Comparison of ENCODE assay signal across 10 cellular contexts in genomic region chr16:82660078-82660645, GRCh38. TPM values are rescaled to one million over a fixed set of nuclear protein-coding genes. Genes with fewer than 3 reads are reported as not detected.
DNase-seq lines count a peak whose midpoint lies in the region; ATAC-seq and TF ChIP-seq lines count a peak whose summit lies in the region.
"Had no signal": no experiment of that assay in that cellular context is flagged by ENCODE, and none has a peak within 500 bp of the region (broad histone marks: within the 10 kb centered on the region; RNA-seq: fewer than 3 reads in every experiment).

No MANE protein-coding gene starts in this region.

- ATAC-seq in T-cell (replicated peaks in 1 of 4), result peak in 1 of 4 experiments; percentile 34
- ATAC-seq in stimulated activated memory B cell treated with anti-CD40 and anti-IgM and Interleukin-4, amounts not matched to agents 10 μg/mL and 1 μg/mL and 100 μg/mL, for 72 hours, result no peak

- DNase-seq in EH (ENCODE audit: low read depth) (peak; percentile 68), T-cell (peak in 24 of 34 experiments; percentile 5 to 52 (median 23)), astrocyte of the hippocampus (ENCODE audit: low read depth, low spot score) (peak; percentile 33), osteocyte (ENCODE audit: extremely low spot score, unreplicated experiment) (no peak), CD14-positive monocyte (ENCODE audit: low spot score) (no peak), endothelial cell (ENCODE audit: low spot score) (no peak), SW480 (ENCODE audit: low spot score) (no peak)
- DNase-seq: DMS79 treated with DMSO at 0.1 percent for 48 hours had no signal

- H3K4me3 Mint-ChIP-seq in T-cell, result peak overlapping the region in 2 of 3 donors; percentile 15 to 18
- H3K4me3 Mint-ChIP-seq in osteocyte (ENCODE audit: unreplicated experiment), result peak overlapping the region; percentile 63
- no peak overlapping the region for H3K4me3 Mint-ChIP-seq in CD14-positive monocyte
- no peak overlapping the region for H3K4me3 Mint-ChIP-seq in endothelial cell (ENCODE audit: unreplicated experiment)
- H3K4me3 Mint-ChIP-seq in stimulated activated memory B cell treated with anti-CD40 and anti-IgM and Interleukin-4, amounts not matched to agents 10 μg/mL and 1 μg/mL and 100 μg/mL, for 72 hours, result no peak overlapping the region
- H3K4me3 Mint-ChIP-seq: activated naive CD4-positive, alpha-beta T cell treated with anti-CD3 and anti-CD28 coated beads, Interleukin-2, amount 50 U/mL, for 24 hours had no signal

- intact Hi-C loops in CD14-positive monocyte (cut with micrococcal nuclease), result no loop called here

- H3K27me3 Mint-ChIP-seq in T-cell, result no peaks in the 10 kb centered on the region
- no peaks in the 10 kb centered on the region for H3K27me3 Mint-ChIP-seq in osteocyte (ENCODE audit: unreplicated experiment)
- peaks cover 5 to 13% (median 6%) of the 10 kb centered on the region in 3 donors for H3K27me3 Mint-ChIP-seq in CD14-positive monocyte (ENCODE audit: low read depth in 3 of 3)
- H3K27me3 Mint-ChIP-seq in endothelial cell (ENCODE audit: unreplicated experiment), result no peaks in the 10 kb centered on the region
- peaks cover 41% of the 10 kb centered on the region for H3K27me3 Mint-ChIP-seq in stimulated activated memory B cell treated with anti-CD40 and anti-IgM and Interleukin-4, amounts not matched to agents 10 μg/mL and 1 μg/mL and 100 μg/mL, for 72 hours
- H3K27me3 Mint-ChIP-seq: activated naive CD4-positive, alpha-beta T cell treated with anti-CD3 and anti-CD28 coated beads, Interleukin-2, amount 50 U/mL, for 24 hours had no signal

- peaks cover 38 to 57% (median 43%) of the 10 kb centered on the region in 3 donors for H3K4me1 Mint-ChIP-seq in T-cell
- H3K4me1 Mint-ChIP-seq in osteocyte (ENCODE audit: unreplicated experiment), result peaks cover 54% of the 10 kb centered on the region
- no peaks in the 10 kb centered on the region for H3K4me1 Mint-ChIP-seq in CD14-positive monocyte
- peaks cover 6% of the 10 kb centered on the region for H3K4me1 Mint-ChIP-seq in endothelial cell (ENCODE audit: unreplicated experiment)
- H3K4me1 Mint-ChIP-seq in stimulated activated memory B cell treated with anti-CD40 and anti-IgM and Interleukin-4, amounts not matched to agents 10 μg/mL and 1 μg/mL and 100 μg/mL, for 72 hours, result peaks cover 17% of the 10 kb centered on the region

- CTCF ChIA-PET in T-cell (lab: Charles Lee), result no interaction called here

- POLR2A ChIA-PET in T-cell (lab: Charles Lee), result interaction anchor here in 1 of 2 donors (0.7 kb wide), 1 partner anchor 40 kb away, joined by 3 read pairs; no protein-coding TSS in a partner anchor

- peak overlapping the region; percentile 45 to 60 for H3K27ac Mint-ChIP-seq in T-cell
- peak overlapping the region; percentile 93 for H3K27ac Mint-ChIP-seq in osteocyte (ENCODE audit: unreplicated experiment)
- no peak overlapping the region for H3K27ac Mint-ChIP-seq in CD14-positive monocyte
- H3K27ac Mint-ChIP-seq in endothelial cell (ENCODE audit: unreplicated experiment), result no peak overlapping the region
- H3K27ac Mint-ChIP-seq in stimulated activated memory B cell treated with anti-CD40 and anti-IgM and Interleukin-4, amounts not matched to agents 10 μg/mL and 1 μg/mL and 100 μg/mL, for 72 hours, result no peak overlapping the region
- H3K27ac Mint-ChIP-seq: activated naive CD4-positive, alpha-beta T cell treated with anti-CD3 and anti-CD28 coated beads, Interleukin-2, amount 50 U/mL, for 24 hours had no signal

- H3K36me3 Mint-ChIP-seq in T-cell (no peaks in the 10 kb centered on the region), osteocyte (ENCODE audit: unreplicated experiment) (no peaks in the 10 kb centered on the region), CD14-positive monocyte (no peaks in the 10 kb centered on the region), endothelial cell (ENCODE audit: low read depth, unreplicated experiment) (peaks cover 4% of the 10 kb centered on the region)
- no peaks in the 10 kb centered on the region for H3K36me3 Mint-ChIP-seq in stimulated activated memory B cell treated with anti-CD40 and anti-IgM and Interleukin-4, amounts not matched to agents 10 μg/mL and 1 μg/mL and 100 μg/mL, for 72 hours
- H3K36me3 Mint-ChIP-seq: activated naive CD4-positive, alpha-beta T cell treated with anti-CD3 and anti-CD28 coated beads, Interleukin-2, amount 50 U/mL, for 24 hours had no signal

- TF ChIP-seq CTCF in osteocyte (IDR thresholded peaks at IDR 0.05) (no peak), CD14-positive monocyte (IDR thresholded peaks at IDR 0.05) (no peak), endothelial cell (IDR thresholded peaks at IDR 0.05; ENCODE audit: unreplicated experiment) (no peak)

- H3K9me3 Mint-ChIP-seq in T-cell, result peaks cover 0 to 4% (median 0%) of the 10 kb centered on the region in 3 donors
- no peaks in the 10 kb centered on the region for H3K9me3 Mint-ChIP-seq in osteocyte (ENCODE audit: unreplicated experiment)
- H3K9me3 Mint-ChIP-seq in CD14-positive monocyte, result no peaks in the 10 kb centered on the region
- no peaks in the 10 kb centered on the region for H3K9me3 Mint-ChIP-seq in endothelial cell (ENCODE audit: unreplicated experiment)
- H3K9me3 Mint-ChIP-seq in stimulated activated memory B cell treated with anti-CD40 and anti-IgM and Interleukin-4, amounts not matched to agents 10 μg/mL and 1 μg/mL and 100 μg/mL, for 72 hours, result no peaks in the 10 kb centered on the region
- H3K9me3 Mint-ChIP-seq: activated naive CD4-positive, alpha-beta T cell treated with anti-CD3 and anti-CD28 coated beads, Interleukin-2, amount 50 U/mL, for 24 hours had no signal

RNA-seq across cellular contexts. Expression of gene CDH13, which starts 33.4 kb away (rescaled TPM):
- total RNA-seq in T-cell, result not detected
- total RNA-seq in osteocyte, result 27.0 and 30.7 TPM in 2 replicates
- polyA plus RNA-seq in CD14-positive monocyte, result under 1 TPM; 0.13 to 0.19 TPM
- 2.3 TPM for total RNA-seq in endothelial cell (ENCODE audit: unreplicated experiment)

Comparison
In these comparisons a context has a peak if more than half of its experiments do, and no peak if none do; other contexts are left out.
1. DNase-seq: peak in EH (single experiment), T-cell (24 of 34) and astrocyte of the hippocampus (single experiment); none in osteocyte (single experiment), CD14-positive monocyte (single experiment), endothelial cell (single experiment) and SW480 (single experiment).
2. H3K27ac Mint-ChIP-seq: peak in T-cell (2 of 2) and osteocyte (single experiment); none in CD14-positive monocyte (0 of 7), endothelial cell (single experiment) and stimulated activated memory B cell treated with anti-CD40 and anti-IgM and Interleukin-4, amounts not matched to agents 10 μg/mL and 1 μg/mL and 100 μg/mL, for 72 hours (single experiment).
3. H3K4me3 Mint-ChIP-seq: peak in T-cell (2 of 3) and osteocyte (single experiment); none in CD14-positive monocyte (0 of 2), endothelial cell (single experiment) and stimulated activated memory B cell treated with anti-CD40 and anti-IgM and Interleukin-4, amounts not matched to agents 10 μg/mL and 1 μg/mL and 100 μg/mL, for 72 hours (single experiment).